ENCODE assay signal across 1 cellular context in genomic region chr19:42270346-42271044, GRCh38.
TF ChIP-seq lines count a peak whose summit lies in the region.

No MANE protein-coding gene starts in this region.

TF ChIP-seq in HEK293, 187 proteins besides CTCF, POLR2A, EP300 and RAD21 (continued from another document and continues in another):
- no peak for TF ChIP-seq ZNF513 (tag by site-specific recombination; IDR thresholded peaks at IDR 0.05)
- TF ChIP-seq RBAK (tag by site-specific recombination; IDR thresholded peaks at IDR 0.05) = no peak
- no peak for TF ChIP-seq KLF8 (tag by site-specific recombination; IDR thresholded peaks at IDR 0.05)
- TF ChIP-seq ZNF174 (tag by site-specific recombination; IDR thresholded peaks at IDR 0.05) = no peak
- TF ChIP-seq ZNF843 (tag by site-specific recombination; IDR thresholded peaks at IDR 0.05) = no peak
- no peak for TF ChIP-seq ZNF416 (tag by site-specific recombination; IDR thresholded peaks at IDR 0.05)
- 0 out of 2 replicates have a peak, but pooled peaks have one; percentile 27 for TF ChIP-seq ZBTB10 (tag by site-specific recombination; IDR thresholded peaks at IDR 0.05)
- TF ChIP-seq ZNF692 (tag by site-specific recombination; IDR thresholded peaks at IDR 0.05) = no peak
- TF ChIP-seq, protein P1, sequence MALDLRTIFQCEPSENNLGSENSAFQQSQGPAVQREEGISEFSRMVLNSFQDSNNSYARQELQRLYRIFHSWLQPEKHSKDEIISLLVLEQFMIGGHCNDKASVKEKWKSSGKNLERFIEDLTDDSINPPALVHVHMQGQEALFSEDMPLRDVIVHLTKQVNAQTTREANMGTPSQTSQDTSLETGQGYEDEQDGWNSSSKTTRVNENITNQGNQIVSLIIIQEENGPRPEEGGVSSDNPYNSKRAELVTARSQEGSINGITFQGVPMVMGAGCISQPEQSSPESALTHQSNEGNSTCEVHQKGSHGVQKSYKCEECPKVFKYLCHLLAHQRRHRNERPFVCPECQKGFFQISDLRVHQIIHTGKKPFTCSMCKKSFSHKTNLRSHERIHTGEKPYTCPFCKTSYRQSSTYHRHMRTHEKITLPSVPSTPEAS (tag by site-specific recombination; IDR thresholded peaks at IDR 0.05) = no peak
- TF ChIP-seq ZNF488 (tag by site-specific recombination; IDR thresholded peaks at IDR 0.05) = no peak
- TF ChIP-seq, protein P2, sequence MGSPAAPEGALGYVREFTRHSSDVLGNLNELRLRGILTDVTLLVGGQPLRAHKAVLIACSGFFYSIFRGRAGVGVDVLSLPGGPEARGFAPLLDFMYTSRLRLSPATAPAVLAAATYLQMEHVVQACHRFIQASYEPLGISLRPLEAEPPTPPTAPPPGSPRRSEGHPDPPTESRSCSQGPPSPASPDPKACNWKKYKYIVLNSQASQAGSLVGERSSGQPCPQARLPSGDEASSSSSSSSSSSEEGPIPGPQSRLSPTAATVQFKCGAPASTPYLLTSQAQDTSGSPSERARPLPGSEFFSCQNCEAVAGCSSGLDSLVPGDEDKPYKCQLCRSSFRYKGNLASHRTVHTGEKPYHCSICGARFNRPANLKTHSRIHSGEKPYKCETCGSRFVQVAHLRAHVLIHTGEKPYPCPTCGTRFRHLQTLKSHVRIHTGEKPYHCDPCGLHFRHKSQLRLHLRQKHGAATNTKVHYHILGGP (tag by site-specific recombination; IDR thresholded peaks at IDR 0.05) = no peak
- no peak for TF ChIP-seq ATF2 (tag by site-specific recombination; IDR thresholded peaks at IDR 0.05; ENCODE audit: low read depth)
- no peak for TF ChIP-seq ZNF76 (tag by site-specific recombination; IDR thresholded peaks at IDR 0.05; ENCODE audit: borderline replicate concordance, low read depth)
- no peak for TF ChIP-seq ZNF561 (tag by site-specific recombination; IDR thresholded peaks at IDR 0.05; ENCODE audit: borderline replicate concordance)
- TF ChIP-seq TRIM28 (IDR thresholded peaks at IDR 0.05; ENCODE audit: borderline replicate concordance, low read length) = no peak
- TF ChIP-seq ZNF777 (tag by site-specific recombination; IDR thresholded peaks at IDR 0.05; ENCODE audit: borderline replicate concordance) = no peak
- TF ChIP-seq GLIS2 (tag by site-specific recombination; IDR thresholded peaks at IDR 0.05) = peak; percentile 50; the same call in 1 of the 2 replicates
- no peak for TF ChIP-seq ZNF324 (tag by site-specific recombination; IDR thresholded peaks at IDR 0.05)
- TF ChIP-seq, protein P3, sequence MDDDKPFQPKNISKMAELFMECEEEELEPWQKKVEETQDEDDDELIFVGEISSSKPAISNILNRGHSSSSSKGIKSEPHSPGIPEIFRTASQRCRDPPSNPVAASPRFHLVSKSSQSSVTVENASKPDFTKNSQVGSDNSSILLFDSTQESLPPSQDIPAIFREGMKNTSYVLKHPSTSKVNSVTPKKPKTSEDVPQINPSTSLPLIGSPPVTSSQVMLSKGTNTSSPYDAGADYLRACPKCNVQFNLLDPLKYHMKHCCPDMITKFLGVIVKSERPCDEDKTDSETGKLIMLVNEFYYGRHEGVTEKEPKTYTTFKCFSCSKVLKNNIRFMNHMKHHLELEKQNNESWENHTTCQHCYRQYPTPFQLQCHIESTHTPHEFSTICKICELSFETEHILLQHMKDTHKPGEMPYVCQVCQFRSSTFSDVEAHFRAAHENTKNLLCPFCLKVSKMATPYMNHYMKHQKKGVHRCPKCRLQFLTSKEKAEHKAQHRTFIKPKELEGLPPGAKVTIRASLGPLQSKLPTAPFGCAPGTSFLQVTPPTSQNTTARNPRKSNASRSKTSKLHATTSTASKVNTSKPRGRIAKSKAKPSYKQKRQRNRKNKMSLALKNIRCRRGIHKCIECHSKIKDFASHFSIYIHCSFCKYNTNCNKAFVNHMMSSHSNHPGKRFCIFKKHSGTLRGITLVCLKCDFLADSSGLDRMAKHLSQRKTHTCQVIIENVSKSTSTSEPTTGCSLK (tag by site-specific recombination; IDR thresholded peaks at IDR 0.05) = no peak
- no peak for TF ChIP-seq FEZF1 (tag by site-specific recombination; IDR thresholded peaks at IDR 0.05)
- TF ChIP-seq HOXA7 (CRISPR knock-in tag; IDR thresholded peaks at IDR 0.05; ENCODE audit: borderline replicate concordance) = no peak
- TF ChIP-seq ZNF350 (tag by site-specific recombination; IDR thresholded peaks at IDR 0.05) = no peak
- TF ChIP-seq SCRT2 (tag by site-specific recombination; IDR thresholded peaks at IDR 0.05) = no peak
- TF ChIP-seq ZFHX2 (tag by site-specific recombination; conservative IDR thresholded peaks at IDR 0.05) = peak; percentile 52
- TF ChIP-seq ZNF354C (tag by site-specific recombination; IDR thresholded peaks at IDR 0.05; ENCODE audit: borderline replicate concordance, low read depth) = no peak
- TF ChIP-seq ZNF555 (tag by site-specific recombination; conservative IDR thresholded peaks at IDR 0.05) = no peak
- no peak for TF ChIP-seq ZNF341 (tag by site-specific recombination; IDR thresholded peaks at IDR 0.05; ENCODE audit: low read depth)
- peak; percentile 42 for TF ChIP-seq SP2 (tag by site-specific recombination; IDR thresholded peaks at IDR 0.05)
- TF ChIP-seq, protein P4, sequence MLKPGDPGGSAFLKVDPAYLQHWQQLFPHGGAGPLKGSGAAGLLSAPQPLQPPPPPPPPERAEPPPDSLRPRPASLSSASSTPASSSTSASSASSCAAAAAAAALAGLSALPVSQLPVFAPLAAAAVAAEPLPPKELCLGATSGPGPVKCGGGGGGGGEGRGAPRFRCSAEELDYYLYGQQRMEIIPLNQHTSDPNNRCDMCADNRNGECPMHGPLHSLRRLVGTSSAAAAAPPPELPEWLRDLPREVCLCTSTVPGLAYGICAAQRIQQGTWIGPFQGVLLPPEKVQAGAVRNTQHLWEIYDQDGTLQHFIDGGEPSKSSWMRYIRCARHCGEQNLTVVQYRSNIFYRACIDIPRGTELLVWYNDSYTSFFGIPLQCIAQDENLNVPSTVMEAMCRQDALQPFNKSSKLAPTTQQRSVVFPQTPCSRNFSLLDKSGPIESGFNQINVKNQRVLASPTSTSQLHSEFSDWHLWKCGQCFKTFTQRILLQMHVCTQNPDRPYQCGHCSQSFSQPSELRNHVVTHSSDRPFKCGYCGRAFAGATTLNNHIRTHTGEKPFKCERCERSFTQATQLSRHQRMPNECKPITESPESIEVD (tag by site-specific recombination; IDR thresholded peaks at IDR 0.05) = no peak
- TF ChIP-seq BCL11A (tag by site-specific recombination; IDR thresholded peaks at IDR 0.05; ENCODE audit: low read depth) = no peak
- TF ChIP-seq ZNF585B (tag by site-specific recombination; IDR thresholded peaks at IDR 0.05) = no peak
- TF ChIP-seq ZNF148 (tag by site-specific recombination; IDR thresholded peaks at IDR 0.05; ENCODE audit: borderline replicate concordance) = no peak
- TF ChIP-seq ZBTB6 (tag by site-specific recombination; IDR thresholded peaks at IDR 0.05) = no peak
- TF ChIP-seq, protein P5, sequence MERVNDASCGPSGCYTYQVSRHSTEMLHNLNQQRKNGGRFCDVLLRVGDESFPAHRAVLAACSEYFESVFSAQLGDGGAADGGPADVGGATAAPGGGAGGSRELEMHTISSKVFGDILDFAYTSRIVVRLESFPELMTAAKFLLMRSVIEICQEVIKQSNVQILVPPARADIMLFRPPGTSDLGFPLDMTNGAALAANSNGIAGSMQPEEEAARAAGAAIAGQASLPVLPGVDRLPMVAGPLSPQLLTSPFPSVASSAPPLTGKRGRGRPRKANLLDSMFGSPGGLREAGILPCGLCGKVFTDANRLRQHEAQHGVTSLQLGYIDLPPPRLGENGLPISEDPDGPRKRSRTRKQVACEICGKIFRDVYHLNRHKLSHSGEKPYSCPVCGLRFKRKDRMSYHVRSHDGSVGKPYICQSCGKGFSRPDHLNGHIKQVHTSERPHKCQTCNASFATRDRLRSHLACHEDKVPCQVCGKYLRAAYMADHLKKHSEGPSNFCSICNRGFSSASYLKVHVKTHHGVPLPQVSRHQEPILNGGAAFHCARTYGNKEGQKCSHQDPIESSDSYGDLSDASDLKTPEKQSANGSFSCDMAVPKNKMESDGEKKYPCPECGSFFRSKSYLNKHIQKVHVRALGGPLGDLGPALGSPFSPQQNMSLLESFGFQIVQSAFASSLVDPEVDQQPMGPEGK (tag by site-specific recombination; IDR thresholded peaks at IDR 0.05) = peak; percentile 32; the same call in 1 of the 2 replicates
- TF ChIP-seq ZBTB1 (tag by site-specific recombination; IDR thresholded peaks at IDR 0.05) = no peak
- TF ChIP-seq ZNF132 (tag by site-specific recombination; IDR thresholded peaks at IDR 0.05; ENCODE audit: borderline replicate concordance) = no peak
- TF ChIP-seq ZNF560 (tag by site-specific recombination; IDR thresholded peaks at IDR 0.05; ENCODE audit: borderline replicate concordance) = no peak
